ENCODE assay signal across 8 cellular contexts in the genomic region with DNA sequence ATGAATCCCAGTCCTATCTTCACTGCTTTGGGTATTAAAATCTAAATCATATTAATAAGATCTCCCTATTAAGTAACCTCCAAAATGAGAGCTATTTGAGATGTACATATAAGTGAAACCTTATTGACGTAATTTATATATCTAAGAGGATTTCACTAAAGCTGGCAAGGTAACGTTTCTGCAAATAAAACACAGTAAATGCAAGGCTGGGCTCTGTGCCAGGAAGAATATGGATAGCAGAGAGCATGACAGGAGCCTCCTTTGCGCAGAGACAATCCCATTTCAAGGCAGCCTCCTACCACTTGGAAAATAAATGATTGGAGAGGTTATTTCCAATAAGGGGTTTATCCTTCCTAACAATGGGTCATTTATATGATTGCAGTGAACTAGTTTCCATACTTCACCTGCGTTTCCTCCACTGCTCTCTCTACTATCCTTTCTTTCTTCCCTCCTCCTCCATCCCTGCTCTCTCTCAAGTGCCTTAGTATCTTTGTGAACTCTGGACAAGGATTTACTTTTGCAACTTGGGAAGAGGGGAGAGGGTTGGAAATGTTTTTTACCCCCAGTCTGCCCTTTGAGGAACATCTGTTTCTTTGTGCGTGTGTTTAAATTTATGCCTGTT. TPM values are rescaled to one million over a fixed set of nuclear protein-coding genes. Genes with fewer than 3 reads are reported as not detected.
DNase-seq lines count a peak whose midpoint lies in the region; ATAC-seq and TF ChIP-seq lines count a peak whose summit lies in the region.

No MANE protein-coding gene starts in this region.

- H3K4me1 Mint-ChIP-seq in stimulated activated naive CD8-positive, alpha-beta T cell treated with anti-CD3 and anti-CD28 coated beads, Interleukin-15, amount 100 ng/mL, for 72 hours = peaks cover 59% of the 10 kb centered on the region

- H3K4me3 Mint-ChIP-seq in stimulated activated naive CD8-positive, alpha-beta T cell treated with anti-CD3 and anti-CD28 coated beads, Interleukin-15, amount 100 ng/mL, for 72 hours = peak overlapping the region; percentile 73 to 84

- no peak for TF ChIP-seq CTCF in fibroblast of lung (conservative IDR thresholded peaks at IDR 0.05 in 1 of 2, IDR thresholded peaks at IDR 0.05 in 1 of 2; ENCODE audit: low read depth in 1 of 2, low read length in 2 of 2)

- H4K20me1 ChIP-seq in fibroblast of lung (ENCODE audit: control insufficient read depth, extremely low read depth, insufficient read depth, low read length) = no peaks in the 10 kb centered on the region

- peak overlapping the region; percentile 4 for H3K27ac ChIP-seq in fibroblast of lung (ENCODE audit: insufficient read depth, low read length)

- H3K79me2 ChIP-seq in fibroblast of lung (ENCODE audit: control insufficient read depth, insufficient read depth, low read length) = peaks cover 5% of the 10 kb centered on the region

- H3K27me3 Mint-ChIP-seq in stimulated activated naive CD8-positive, alpha-beta T cell treated with anti-CD3 and anti-CD28 coated beads, Interleukin-15, amount 100 ng/mL, for 72 hours = peaks cover 28% of the 10 kb centered on the region

- H2AFZ ChIP-seq in fibroblast of lung (ENCODE audit: low read length) = peak overlapping the region; percentile 56

- H3K4me3 ChIP-seq in fibroblast of lung (replicated peaks in 1 of 4; ENCODE audit: control extremely low read depth in 1 of 4, insufficient read depth in 1 of 4, low read depth in 3 of 4, low read length in 4 of 4) = peak overlapping the region in 2 of 4 experiments; percentile 8 to 39

- H3K27me3 ChIP-seq in fibroblast of lung (ENCODE audit: control insufficient read depth, insufficient read depth, low read length) = no peaks in the 10 kb centered on the region

- H3K9me3 ChIP-seq in fibroblast of lung (ENCODE audit: control insufficient read depth, insufficient read depth, low read depth, low read length) = no peaks in the 10 kb centered on the region

- DNase-seq in NCI-H2081 (lab: John Stamatoyannopoulos, UW) (peak; percentile 47 to 78), NCI-H2081 treated with DMSO at 0.1 percent for 48 hours (lab: John Stamatoyannopoulos, UW) (no peak), RPMI8226 (peak; percentile 89), fibroblast of lung (ENCODE audit: low read depth in 2 of 2) (no peak), DMS153 treated with DMSO at 0.1 percent for 48 hours (lab: John Stamatoyannopoulos, UW; ENCODE audit: unreplicated experiment) (no peak), T-helper 9 cell (no peak)
- no peak for DNase-seq in stimulated activated naive CD8-positive, alpha-beta T cell treated with anti-CD3 and anti-CD28 coated beads, Interleukin-15, amount 100 ng/mL, for 72 hours

- no peaks in the 10 kb centered on the region for H3K36me3 ChIP-seq in fibroblast of lung (ENCODE audit: control insufficient read depth, insufficient read depth, low read length)

- ATAC-seq in stimulated activated naive CD8-positive, alpha-beta T cell treated with anti-CD3 and anti-CD28 coated beads, Interleukin-15, amount 100 ng/mL, for 72 hours = no peak
- ATAC-seq in HG02981 (IDR thresholded peaks at IDR 0.05; ENCODE audit: unreplicated experiment) = no peak

- H3K4me2 ChIP-seq in fibroblast of lung (ENCODE audit: extremely low read depth, insufficient read depth, low read length) = peak overlapping the region; percentile 26

- H3K4me1 ChIP-seq in fibroblast of lung (ENCODE audit: control insufficient read depth, extremely low read depth, insufficient read depth, low read length) = peaks cover 20% of the 10 kb centered on the region

- no peak overlapping the region for H3K27ac Mint-ChIP-seq in stimulated activated naive CD8-positive, alpha-beta T cell treated with anti-CD3 and anti-CD28 coated beads, Interleukin-15, amount 100 ng/mL, for 72 hours

- no peak overlapping the region for H3K9ac ChIP-seq in fibroblast of lung (ENCODE audit: insufficient read depth, low read length)

- no peaks in the 10 kb centered on the region for H3K9me3 Mint-ChIP-seq in stimulated activated naive CD8-positive, alpha-beta T cell treated with anti-CD3 and anti-CD28 coated beads, Interleukin-15, amount 100 ng/mL, for 72 hours

RNA-seq across cellular contexts. Expression of a gene that starts 3.0 kb away (rescaled TPM):
- total RNA-seq in fibroblast of lung = 5.4 TPM in 2 replicates
- 10.9 and 11.0 TPM in 2 replicates for polyA plus RNA-seq in fibroblast of lung
- 3.9 and 5.6 TPM in 2 replicates for polyA plus RNA-seq in fibroblast of lung (2012)
- 22.5 and 43.5 TPM in 2 replicates for polyA minus RNA-seq in fibroblast of lung (ENCODE audit: low replicate concordance)

Comparison
In these comparisons a context has a peak if more than half of its experiments do, and no peak if none do; other contexts are left out.
1. DNase-seq: peak in NCI-H2081 (2 of 2) and RPMI8226 (single experiment); none in NCI-H2081 treated with DMSO at 0.1 percent for 48 hours (single experiment), fibroblast of lung (0 of 2), stimulated activated naive CD8-positive, alpha-beta T cell treated with anti-CD3 and anti-CD28 coated beads, Interleukin-15, amount 100 ng/mL, for 72 hours (0 of 2), DMS153 treated with DMSO at 0.1 percent for 48 hours (single experiment) and T-helper 9 cell (single experiment).